ENCODE assay signal across 9 cellular contexts in the genomic region with DNA sequence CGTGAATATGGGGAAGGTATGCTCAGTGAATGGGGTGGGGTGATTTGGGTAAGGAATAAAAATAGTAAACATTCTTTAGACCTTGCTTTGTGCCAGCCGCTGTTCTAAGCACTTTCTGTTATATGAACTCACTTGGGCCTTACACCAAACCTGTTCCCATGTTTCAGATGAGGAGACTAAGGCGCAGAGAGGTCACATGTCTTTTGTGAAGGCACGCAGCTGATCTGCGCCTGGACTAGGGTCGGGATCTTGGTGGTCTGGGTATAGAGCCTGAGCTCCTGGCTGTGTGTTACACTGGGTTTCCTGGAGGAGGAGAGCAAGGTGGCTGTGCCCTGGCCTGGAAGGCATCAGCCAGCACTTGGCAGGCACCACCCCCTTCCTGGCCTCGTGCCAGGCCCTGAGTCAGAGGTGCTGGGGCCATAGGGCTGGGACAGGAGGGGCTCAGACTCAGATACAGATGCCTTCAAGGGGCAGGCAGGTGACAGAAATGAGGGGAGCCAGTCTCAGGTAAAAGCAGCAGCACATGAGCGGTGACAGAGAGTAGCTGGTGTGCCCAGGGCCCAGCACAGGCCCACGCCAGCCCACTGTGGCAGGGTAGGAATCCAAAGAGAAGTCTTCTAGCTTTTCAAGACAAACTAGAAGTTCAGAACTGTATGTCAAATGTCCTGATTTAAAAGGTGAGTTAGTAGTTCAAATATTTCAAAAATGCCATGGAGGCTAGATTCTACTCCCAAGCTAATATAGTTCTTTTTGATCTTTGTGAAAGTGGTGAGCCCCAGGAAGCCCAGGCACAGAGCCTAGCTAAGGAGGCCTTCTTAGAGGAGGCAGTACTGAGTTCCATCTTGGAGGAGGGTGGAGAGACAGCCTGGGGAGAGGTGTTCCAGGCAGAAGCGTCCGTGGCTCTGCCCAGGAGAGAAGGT.
DNase-seq lines count a peak whose midpoint lies in the region; ATAC-seq, FAIRE-seq and TF ChIP-seq lines count a peak whose summit lies in the region.
"Had no signal": no experiment of that assay in that cellular context is flagged by ENCODE, and none has a peak within 500 bp of the region (broad histone marks: within the 10 kb centered on the region; RNA-seq: fewer than 3 reads in every experiment).

No MANE protein-coding gene starts in this region.

- H3K4me1 Mint-ChIP-seq in activated T-cell treated with anti-CD3 and anti-CD28 coated beads, Interleukin-2, amount 50 U/mL, for 72 hours (ENCODE audit: low read depth), result peaks cover 8% of the 10 kb centered on the region
- no peaks in the 10 kb centered on the region for H3K4me1 Mint-ChIP-seq in activated T-helper 2 cell treated with anti-CD3 and anti-CD28 coated beads, Interferon-gamma antibody, Interleukin-2, Interleukin-4, amounts not matched to agents 10 μg/mL and 5 μg/mL and 100 μg/mL, durations not matched to agents 14 hours and 24 hours and 36 hours (ENCODE audit: low read depth)
- peaks cover 0 to 4% (median 2%) of the 10 kb centered on the region in 4 donors for H3K4me1 Mint-ChIP-seq in CD4-positive, alpha-beta memory T cell
- H3K4me1 Mint-ChIP-seq in stimulated activated naive B cell treated with anti-CD40 and anti-IgM and Interleukin-4, amounts not matched to agents 10 μg/mL and 1 μg/mL and 100 μg/mL, for 72 hours, result peaks cover 9 to 10% of the 10 kb centered on the region in 2 donors

- peak; percentile 21 for FAIRE-seq in GM18507 (lab: Jason Lieb, UNC)

- H3K4me1 ChIP-seq in right atrium auricular region, result peaks cover 0 to 60% of the 10 kb centered on the region in 2 donors
- H3K4me1 ChIP-seq in CD4-positive, alpha-beta memory T cell (ENCODE audit: insufficient read depth, low read length), result no peaks in the 10 kb centered on the region

- no peaks in the 10 kb centered on the region for H3K36me3 Mint-ChIP-seq in activated T-cell treated with anti-CD3 and anti-CD28 coated beads, Interleukin-2, amount 50 U/mL, for 72 hours (ENCODE audit: insufficient read depth in 2 of 2)
- H3K36me3 Mint-ChIP-seq in activated T-helper 2 cell treated with anti-CD3 and anti-CD28 coated beads, Interferon-gamma antibody, Interleukin-2, Interleukin-4, amounts not matched to agents 10 μg/mL and 5 μg/mL and 100 μg/mL, durations not matched to agents 14 hours and 24 hours and 36 hours (ENCODE audit: low read depth), result no peaks in the 10 kb centered on the region
- peaks cover 3 to 12% of the 10 kb centered on the region in 2 donors for H3K36me3 Mint-ChIP-seq in CD4-positive, alpha-beta memory T cell
- peaks cover 14 to 42% of the 10 kb centered on the region in 2 donors for H3K36me3 Mint-ChIP-seq in stimulated activated naive B cell treated with anti-CD40 and anti-IgM and Interleukin-4, amounts not matched to agents 10 μg/mL and 1 μg/mL and 100 μg/mL, for 72 hours

- H3K9me3 Mint-ChIP-seq in activated T-cell treated with anti-CD3 and anti-CD28 coated beads, Interleukin-2, amount 50 U/mL, for 72 hours, result no peaks in the 10 kb centered on the region
- H3K9me3 Mint-ChIP-seq in activated T-helper 2 cell treated with anti-CD3 and anti-CD28 coated beads, Interferon-gamma antibody, Interleukin-2, Interleukin-4, amounts not matched to agents 10 μg/mL and 5 μg/mL and 100 μg/mL, durations not matched to agents 14 hours and 24 hours and 36 hours, result no peaks in the 10 kb centered on the region
- H3K9me3 Mint-ChIP-seq in CD4-positive, alpha-beta memory T cell, result no peaks in the 10 kb centered on the region
- no peaks in the 10 kb centered on the region for H3K9me3 Mint-ChIP-seq in stimulated activated naive B cell treated with anti-CD40 and anti-IgM and Interleukin-4, amounts not matched to agents 10 μg/mL and 1 μg/mL and 100 μg/mL, for 72 hours

- H3K27me3 ChIP-seq in right atrium auricular region, result no peaks in the 10 kb centered on the region
- no peaks in the 10 kb centered on the region for H3K27me3 ChIP-seq in CD4-positive, alpha-beta memory T cell (ENCODE audit: insufficient read depth, low read length)

- H3K36me3 ChIP-seq in right atrium auricular region, result no peaks in the 10 kb centered on the region
- H3K36me3 ChIP-seq in CD4-positive, alpha-beta memory T cell (ENCODE audit: insufficient read depth, low read length), result no peaks in the 10 kb centered on the region

- H3K9me3 ChIP-seq in right atrium auricular region, result no peaks in the 10 kb centered on the region
- H3K9me3 ChIP-seq in CD4-positive, alpha-beta memory T cell (ENCODE audit: control insufficient read depth in 1 of 2, low read length in 2 of 2), result no peaks in the 10 kb centered on the region

- ATAC-seq in activated T-cell treated with anti-CD3 and anti-CD28 coated beads, Interleukin-2, amount 50 U/mL, for 72 hours (replicated peaks in 1 of 2), result peak; percentile 50 to 59
- no peak for ATAC-seq in stimulated activated naive B cell treated with anti-CD40 and anti-IgM and Interleukin-4, amounts not matched to agents 10 μg/mL and 1 μg/mL and 100 μg/mL, for 72 hours (replicated peaks)

- TF ChIP-seq CTCF in right atrium auricular region (IDR thresholded peaks at IDR 0.05), result no peak

- H3K27ac ChIP-seq in right atrium auricular region, result peak overlapping the region; percentile 49 to 61
- H3K27ac ChIP-seq in CD4-positive, alpha-beta memory T cell (ENCODE audit: low read depth, low read length), result no peak overlapping the region
- H3K27ac ChIP-seq: KMS-11 had no signal

- no peak overlapping the region for H3K4me3 Mint-ChIP-seq in activated T-cell treated with anti-CD3 and anti-CD28 coated beads, Interleukin-2, amount 50 U/mL, for 72 hours
- no peak overlapping the region for H3K4me3 Mint-ChIP-seq in activated T-helper 2 cell treated with anti-CD3 and anti-CD28 coated beads, Interferon-gamma antibody, Interleukin-2, Interleukin-4, amounts not matched to agents 10 μg/mL and 5 μg/mL and 100 μg/mL, durations not matched to agents 14 hours and 24 hours and 36 hours (ENCODE audit: low read depth)
- no peak overlapping the region for H3K4me3 Mint-ChIP-seq in CD4-positive, alpha-beta memory T cell
- H3K4me3 Mint-ChIP-seq in stimulated activated naive B cell treated with anti-CD40 and anti-IgM and Interleukin-4, amounts not matched to agents 10 μg/mL and 1 μg/mL and 100 μg/mL, for 72 hours, result no peak overlapping the region

- POLR2A ChIA-PET in CD4-positive, alpha-beta memory T cell (lab: Charles Lee; ENCODE audit: partially characterized antibody), result no interaction called here

- H3K27ac Mint-ChIP-seq in activated T-cell treated with anti-CD3 and anti-CD28 coated beads, Interleukin-2, amount 50 U/mL, for 72 hours, result no peak overlapping the region
- H3K27ac Mint-ChIP-seq in activated T-helper 2 cell treated with anti-CD3 and anti-CD28 coated beads, Interferon-gamma antibody, Interleukin-2, Interleukin-4, amounts not matched to agents 10 μg/mL and 5 μg/mL and 100 μg/mL, durations not matched to agents 14 hours and 24 hours and 36 hours, result no peak overlapping the region
- H3K27ac Mint-ChIP-seq in CD4-positive, alpha-beta memory T cell, result peak overlapping the region in 3 of 7 donors; percentile 24 to 39 (median 27)
- H3K27ac Mint-ChIP-seq in stimulated activated naive B cell treated with anti-CD40 and anti-IgM and Interleukin-4, amounts not matched to agents 10 μg/mL and 1 μg/mL and 100 μg/mL, for 72 hours, result no peak overlapping the region

- CTCF ChIA-PET in CD4-positive, alpha-beta memory T cell (lab: Charles Lee; ENCODE audit: partially characterized antibody), result interaction anchor here (1.1 kb wide), 1 partner anchor 289 kb away, joined by 3 read pairs; no protein-coding TSS in a partner anchor

- no peaks in the 10 kb centered on the region for H3K27me3 Mint-ChIP-seq in activated T-cell treated with anti-CD3 and anti-CD28 coated beads, Interleukin-2, amount 50 U/mL, for 72 hours (ENCODE audit: low read depth)
- H3K27me3 Mint-ChIP-seq in activated T-helper 2 cell treated with anti-CD3 and anti-CD28 coated beads, Interferon-gamma antibody, Interleukin-2, Interleukin-4, amounts not matched to agents 10 μg/mL and 5 μg/mL and 100 μg/mL, durations not matched to agents 14 hours and 24 hours and 36 hours (ENCODE audit: low read depth), result no peaks in the 10 kb centered on the region
- no peaks in the 10 kb centered on the region for H3K27me3 Mint-ChIP-seq in CD4-positive, alpha-beta memory T cell
- no peaks in the 10 kb centered on the region for H3K27me3 Mint-ChIP-seq in stimulated activated naive B cell treated with anti-CD40 and anti-IgM and Interleukin-4, amounts not matched to agents 10 μg/mL and 1 μg/mL and 100 μg/mL, for 72 hours

- intact Hi-C loops in activated T-helper 2 cell treated with anti-CD3 and anti-CD28 coated beads, Interferon-gamma antibody, Interleukin-2, Interleukin-4, amounts not matched to agents 10 μg/mL and 5 μg/mL and 100 μg/mL, durations not matched to agents 14 hours and 24 hours and 36 hours (cut with micrococcal nuclease), result no loop called here
- intact Hi-C loops in CD4-positive, alpha-beta memory T cell (cut with micrococcal nuclease), result no loop called here

- peak; percentile 32 for DNase-seq in GM18507 (ENCODE audit: extremely low spot score, insufficient read length, low read depth)
- DNase-seq in NCI-H146 (lab: John Stamatoyannopoulos, UW), result peak; percentile 71
- DNase-seq in activated T-cell treated with anti-CD3 and anti-CD28 coated beads, Interleukin-2, amount 50 U/mL, for 72 hours, result peak; percentile 41 to 51
- no peak for DNase-seq in right atrium auricular region (ENCODE audit: low spot score)
- DNase-seq in stimulated activated CD4-positive, alpha-beta T cell treated with anti-CD3 and anti-CD28 coated beads, Interleukin-4, amount 100 ng/mL, for 48 hours (ENCODE audit: low read depth in 2 of 2), result peak; percentile 12 to 21
- no peak for DNase-seq in activated T-helper 2 cell treated with anti-CD3 and anti-CD28 coated beads, Interferon-gamma antibody, Interleukin-2, Interleukin-4, amounts not matched to agents 10 μg/mL and 5 μg/mL and 100 μg/mL, durations not matched to agents 14 hours and 24 hours and 36 hours (ENCODE audit: low spot score)
- DNase-seq in CD4-positive, alpha-beta memory T cell, result no peak
- no peak for DNase-seq in stimulated activated naive B cell treated with anti-CD40 and anti-IgM and Interleukin-4, amounts not matched to agents 10 μg/mL and 1 μg/mL and 100 μg/mL, for 72 hours

- no peak overlapping the region for H3K4me3 ChIP-seq in right atrium auricular region
- no peak overlapping the region for H3K4me3 ChIP-seq in CD4-positive, alpha-beta memory T cell (ENCODE audit: low read length in 2 of 2)

Comparison
In these comparisons a context has a peak if more than half of its experiments do, and no peak if none do; other contexts are left out.
1. DNase-seq: peak in GM18507 (single experiment), NCI-H146 (single experiment), activated T-cell treated with anti-CD3 and anti-CD28 coated beads, Interleukin-2, amount 50 U/mL, for 72 hours (2 of 2) and stimulated activated CD4-positive, alpha-beta T cell treated with anti-CD3 and anti-CD28 coated beads, Interleukin-4, amount 100 ng/mL, for 48 hours (2 of 2); none in right atrium auricular region (single experiment), activated T-helper 2 cell treated with anti-CD3 and anti-CD28 coated beads, Interferon-gamma antibody, Interleukin-2, Interleukin-4, amounts not matched to agents 10 μg/mL and 5 μg/mL and 100 μg/mL, durations not matched to agents 14 hours and 24 hours and 36 hours (single experiment), CD4-positive, alpha-beta memory T cell (0 of 5) and stimulated activated naive B cell treated with anti-CD40 and anti-IgM and Interleukin-4, amounts not matched to agents 10 μg/mL and 1 μg/mL and 100 μg/mL, for 72 hours (single experiment).
2. ATAC-seq: peak in activated T-cell treated with anti-CD3 and anti-CD28 coated beads, Interleukin-2, amount 50 U/mL, for 72 hours (2 of 2); none in stimulated activated naive B cell treated with anti-CD40 and anti-IgM and Interleukin-4, amounts not matched to agents 10 μg/mL and 1 μg/mL and 100 μg/mL, for 72 hours (0 of 2).